ENCODE assay signal across 15 cellular contexts in the genomic region with DNA sequence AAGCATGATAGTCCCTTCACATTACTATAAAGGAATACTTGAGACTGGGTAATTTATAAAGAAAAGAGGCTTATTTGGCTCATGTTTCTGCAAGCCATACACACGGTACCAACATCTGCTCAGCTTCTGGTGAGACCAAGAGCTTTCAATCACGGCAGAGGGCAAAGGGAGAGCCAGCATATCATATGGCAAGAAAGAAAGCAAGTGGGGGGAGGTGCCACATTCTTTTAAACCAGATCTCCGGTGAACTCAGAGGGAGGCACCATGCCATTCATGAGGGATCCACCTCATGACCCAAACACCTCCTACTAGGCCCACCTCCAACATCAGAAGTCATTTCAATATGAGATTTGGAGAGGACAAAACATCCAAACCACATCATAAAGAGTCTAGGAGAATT. TPM values are rescaled to one million over a fixed set of nuclear protein-coding genes. Genes with fewer than 3 reads are reported as not detected.
DNase-seq lines count a peak whose midpoint lies in the region; ATAC-seq and TF ChIP-seq lines count a peak whose summit lies in the region.
"Had no signal": no experiment of that assay in that cellular context is flagged by ENCODE, and none has a peak within 500 bp of the region (broad histone marks: within the 10 kb centered on the region; RNA-seq: fewer than 3 reads in every experiment).

No MANE protein-coding gene starts in this region.

- TF ChIP-seq CTCF in HCT116 (IDR thresholded peaks at IDR 0.05 in 2 of 3, conservative IDR thresholded peaks at IDR 0.05 in 1 of 3; ENCODE audit: borderline replicate concordance in 1 of 3, insufficient read depth in 1 of 3, low read depth in 2 of 3, low read length in 2 of 3), result no peak
- no peak for TF ChIP-seq CTCF in fibroblast of lung (conservative IDR thresholded peaks at IDR 0.05 in 1 of 2, IDR thresholded peaks at IDR 0.05 in 1 of 2; ENCODE audit: low read depth in 1 of 2, low read length in 2 of 2)
- no peak for TF ChIP-seq CTCF in psoas muscle (IDR thresholded peaks at IDR 0.05)
- TF ChIP-seq CTCF in Calu3 (IDR thresholded peaks at IDR 0.05; ENCODE audit: unreplicated experiment), result no peak

- no peak overlapping the region for H3K4me3 Mint-ChIP-seq in Calu3 (ENCODE audit: low read depth, unreplicated experiment)
- H3K4me3 Mint-ChIP-seq in T-cell, result no peak overlapping the region
- H3K4me3 Mint-ChIP-seq: CD4-positive, alpha-beta T cell had no signal

- H3K36me3 Mint-ChIP-seq in Calu3 (ENCODE audit: insufficient read depth, unreplicated experiment), result no peaks in the 10 kb centered on the region
- H3K36me3 Mint-ChIP-seq in T-cell, result peaks cover 26% of the 10 kb centered on the region

- H2AFZ ChIP-seq in HCT116 (ENCODE audit: low read depth, low read length, poor library complexity, severe bottlenecking) (no peak overlapping the region), fibroblast of lung (ENCODE audit: low read length) (no peak overlapping the region)

- no peaks in the 10 kb centered on the region for H3K9me2 ChIP-seq in HCT116 (ENCODE audit: insufficient read depth)

- 23 to 32% (median 29%) methylated on average over 3 of the region's 3 CpGs for WGBS in psoas muscle, 3 donors

- DNase-seq in HCT116 (ENCODE audit: low read depth, low spot score), result no peak
- peak; percentile 96 for DNase-seq in NCI-H82 treated with DMSO at 0.1 percent for 48 hours (lab: John Stamatoyannopoulos, UW; ENCODE audit: unreplicated experiment)
- DNase-seq in fibroblast of lung (ENCODE audit: low read depth in 2 of 2), result peak in 1 of 2 donors; percentile 15
- no peak for DNase-seq in psoas muscle
- DNase-seq in Calu3, result no peak
- DNase-seq in T-cell, result no peak
- DNase-seq in activated CD4-positive, CD25-positive, alpha-beta regulatory T cell treated with anti-CD3 and anti-CD28 coated beads, Interleukin-2, amount 50 U/mL, for 72 hours, result no peak
- DNase-seq in activated gamma-delta T cell treated with Interleukin-2 at 50 U/mL for 16 hours, result no peak
- DNase-seq: activated CD8-positive, alpha-beta memory T cell treated with anti-CD3 and anti-CD28 coated beads for 24 hours; activated naive CD4-positive, alpha-beta T cell; CD4-positive, alpha-beta T cell; hippocampal formation; NCI-H1436 had no signal

- H3K27ac Mint-ChIP-seq in Calu3 (ENCODE audit: unreplicated experiment), result no peak overlapping the region
- no peak overlapping the region for H3K27ac Mint-ChIP-seq in T-cell
- H3K27ac Mint-ChIP-seq: CD4-positive, alpha-beta T cell had no signal

- BruUV-seq in HCT116 (replicated peaks; lab: Mats Ljungman, UMichigan), result no TSS peak
- no TSS peak for BruUV-seq in Calu3 (replicated peaks; lab: Mats Ljungman, UMichigan)

- H3K4me2 ChIP-seq in HCT116 (ENCODE audit: low read length) (0 out of 2 replicates have a peak overlapping the region, but pooled peaks have one; percentile 3), fibroblast of lung (ENCODE audit: extremely low read depth, insufficient read depth, low read length) (peak overlapping the region; percentile 15)

- no peak overlapping the region for H3K4me3 ChIP-seq in HCT116 (replicated peaks in 1 of 2; ENCODE audit: low read depth in 1 of 2, low read length in 2 of 2)
- H3K4me3 ChIP-seq in fibroblast of lung (replicated peaks in 1 of 4; ENCODE audit: control extremely low read depth in 1 of 4, insufficient read depth in 1 of 4, low read depth in 3 of 4, low read length in 4 of 4), result no peak overlapping the region
- no peak overlapping the region for H3K4me3 ChIP-seq in psoas muscle
- H3K4me3 ChIP-seq: suprapubic skin had no signal

- H3K9me3 Mint-ChIP-seq in Calu3 (ENCODE audit: low read depth, unreplicated experiment), result peaks cover under 1% of the 10 kb centered on the region
- H3K9me3 Mint-ChIP-seq in T-cell, result peaks cover 0 to 3% (median 2%) of the 10 kb centered on the region in 3 donors

- POLR2A ChIA-PET in HCT116 (lab: Charles Lee), result interaction anchor here (0.6 kb wide), 1 partner anchor 9 kb away, joined by 3 read pairs; no protein-coding TSS in a partner anchor
- POLR2A ChIA-PET in T-cell (lab: Charles Lee), result no interaction called here

- no peaks in the 10 kb centered on the region for H3K27me3 Mint-ChIP-seq in Calu3 (ENCODE audit: unreplicated experiment)
- no peaks in the 10 kb centered on the region for H3K27me3 Mint-ChIP-seq in T-cell
- H3K27me3 Mint-ChIP-seq: CD4-positive, alpha-beta T cell had no signal

- RAD21 ChIA-PET in HCT116 (lab: Charles Lee; ENCODE audit: low non-redundant PET in 1 of 2, low total read pairs in 2 of 2, uncharacterized antibody in 2 of 2, unreplicated experiment in 2 of 2), result no interaction called here

- TF ChIP-seq RAD21 in HCT116 (IDR thresholded peaks at IDR 0.05; ENCODE audit: low read depth), result no peak

- ATAC-seq in HCT116 (0 out of 2 replicates have a peak, but pooled peaks have one; percentile 11), psoas muscle (peak; percentile 83 to 94 (median 88)), T-cell (replicated peaks in 1 of 4) (no peak)
- ATAC-seq: Right ventricle myocardium inferior had no signal

- H4K20me1 ChIP-seq in HCT116 (ENCODE audit: insufficient read depth) (peaks cover 37% of the 10 kb centered on the region; the same call in 1 of the 2 replicates), fibroblast of lung (ENCODE audit: control insufficient read depth, extremely low read depth, insufficient read depth, low read length) (no peaks in the 10 kb centered on the region)

- H3K27me3 ChIP-seq in HCT116 (ENCODE audit: insufficient read depth, low read length) (no peaks in the 10 kb centered on the region), fibroblast of lung (ENCODE audit: control insufficient read depth, insufficient read depth, low read length) (no peaks in the 10 kb centered on the region), psoas muscle (ENCODE audit: insufficient read depth in 3 of 3, low read length in 2 of 3) (no peaks in the 10 kb centered on the region)
- H3K27me3 ChIP-seq: suprapubic skin had no signal

- peaks cover 99% of the 10 kb centered on the region for H3K79me2 ChIP-seq in HCT116 (ENCODE audit: insufficient read depth, low read length)
- H3K79me2 ChIP-seq in fibroblast of lung (ENCODE audit: control insufficient read depth, insufficient read depth, low read length), result peaks cover 63% of the 10 kb centered on the region

- H3K27ac ChIP-seq in HCT116 (ENCODE audit: low read depth, low read length), result no peak overlapping the region
- no peak overlapping the region for H3K27ac ChIP-seq in fibroblast of lung (ENCODE audit: insufficient read depth, low read length)
- H3K27ac ChIP-seq in psoas muscle, result peak overlapping the region; percentile 59
- H3K27ac ChIP-seq: suprapubic skin had no signal

- CTCF ChIA-PET in HCT116 (lab: Charles Lee), result no interaction called here
- CTCF ChIA-PET in Calu3 (lab: Charles Lee), result no interaction called here
- CTCF ChIA-PET in T-cell (lab: Charles Lee), result no interaction called here

- H3K9me3 ChIP-seq in HCT116 (ENCODE audit: control insufficient read depth in 1 of 2, insufficient read depth in 1 of 2, low read depth in 1 of 2, low read length in 2 of 2), result no peaks in the 10 kb centered on the region
- no peaks in the 10 kb centered on the region for H3K9me3 ChIP-seq in fibroblast of lung (ENCODE audit: control insufficient read depth, insufficient read depth, low read depth, low read length)
- no peaks in the 10 kb centered on the region for H3K9me3 ChIP-seq in psoas muscle
- H3K9me3 ChIP-seq: suprapubic skin had no signal

- H3K36me3 ChIP-seq in HCT116 (ENCODE audit: control insufficient read depth in 1 of 2, insufficient read depth in 2 of 2, low read length in 2 of 2) (no peaks in the 10 kb centered on the region), fibroblast of lung (ENCODE audit: control insufficient read depth, insufficient read depth, low read length) (no peaks in the 10 kb centered on the region), psoas muscle (ENCODE audit: insufficient read depth in 1 of 2, low read depth in 1 of 2) (no peaks in the 10 kb centered on the region)
- H3K36me3 ChIP-seq: suprapubic skin had no signal

- no peak overlapping the region for H3K9ac ChIP-seq in HCT116 (ENCODE audit: low read length)
- H3K9ac ChIP-seq in fibroblast of lung (ENCODE audit: insufficient read depth, low read length), result no peak overlapping the region

- H3K4me1 ChIP-seq in HCT116 (ENCODE audit: control insufficient read depth in 1 of 2, insufficient read depth in 2 of 2, low read length in 2 of 2) (peaks cover 0 to 19% of the 10 kb centered on the region in 2 experiments; a peak in 2 of 4 replicates), fibroblast of lung (ENCODE audit: control insufficient read depth, extremely low read depth, insufficient read depth, low read length) (no peaks in the 10 kb centered on the region), psoas muscle (peaks cover 37% of the 10 kb centered on the region)

- TF ChIP-seq POLR2A in HCT116 (IDR thresholded peaks at IDR 0.05; ENCODE audit: borderline replicate concordance, extremely low read depth, insufficient read depth, insufficient read length), result no peak

- peaks cover 9% of the 10 kb centered on the region for H3K4me1 Mint-ChIP-seq in Calu3 (ENCODE audit: low read depth, unreplicated experiment)
- H3K4me1 Mint-ChIP-seq in T-cell, result peaks cover 44 to 71% (median 50%) of the 10 kb centered on the region in 3 donors

- intact Hi-C loops in HCT116 (cut with micrococcal nuclease), result no loop called here
- intact Hi-C loops in psoas muscle (cut with DNase I), result no loop called here
- intact Hi-C loops in Calu3 (cut with micrococcal nuclease; ENCODE audit: unreplicated experiment), result no loop called here

TF ChIP-seq in HCT116, 20 proteins besides CTCF, POLR2A, EP300 and RAD21:
- no peak for TF ChIP-seq SRF (IDR thresholded peaks at IDR 0.05; ENCODE audit: low read depth)
- no peak for TF ChIP-seq EZH2phosphoT487 (IDR thresholded peaks at IDR 0.05; ENCODE audit: borderline replicate concordance)
- no peak for TF ChIP-seq ELF1 (IDR thresholded peaks at IDR 0.05; ENCODE audit: borderline replicate concordance, low read depth)
- TF ChIP-seq, protein P1, sequence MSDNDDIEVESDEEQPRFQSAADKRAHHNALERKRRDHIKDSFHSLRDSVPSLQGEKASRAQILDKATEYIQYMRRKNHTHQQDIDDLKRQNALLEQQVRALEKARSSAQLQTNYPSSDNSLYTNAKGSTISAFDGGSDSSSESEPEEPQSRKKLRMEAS (IDR thresholded peaks at IDR 0.05), result no peak
- TF ChIP-seq JUND (IDR thresholded peaks at IDR 0.05), result no peak
- TF ChIP-seq, protein P2, sequence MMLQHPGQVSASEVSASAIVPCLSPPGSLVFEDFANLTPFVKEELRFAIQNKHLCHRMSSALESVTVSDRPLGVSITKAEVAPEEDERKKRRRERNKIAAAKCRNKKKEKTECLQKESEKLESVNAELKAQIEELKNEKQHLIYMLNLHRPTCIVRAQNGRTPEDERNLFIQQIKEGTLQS (IDR thresholded peaks at IDR 0.05), result no peak
TF ChIP-seq in HCT116: peak in this region for 0.

RNA-seq across cellular contexts. Expression of gene XPO4, which starts 20.3 kb away (rescaled TPM):
- total RNA-seq in HCT116 (2021; ENCODE audit: unreplicated experiment), result 29.7 TPM
- polyA plus RNA-seq in HCT116 (2012), result 3.6 and 4.8 TPM in 2 replicates
- 14.9 and 17.2 TPM in 2 replicates for total RNA-seq in fibroblast of lung
- polyA plus RNA-seq in fibroblast of lung, result 10.5 and 12.5 TPM in 2 replicates
- 5.5 and 6.5 TPM in 2 replicates for polyA plus RNA-seq in fibroblast of lung (2012)
- 2.7 and 3.9 TPM in 2 replicates for polyA minus RNA-seq in fibroblast of lung (ENCODE audit: low replicate concordance)
- total RNA-seq in psoas muscle, result 10 to 100 TPM; 12.2 to 67.2 (median 31.1) TPM
- polyA plus RNA-seq in psoas muscle, result 1 to 10 TPM; 3.9 to 6.3 (median 5.4) TPM
- 13.6 and 15.9 TPM in 2 replicates for total RNA-seq in Calu3 (2022)
- 10 to 100 TPM; 20.7 to 22.5 (median 22.0) TPM for total RNA-seq in T-cell

Comparison
In these comparisons a context has a peak if more than half of its experiments do, and no peak if none do; other contexts are left out.
1. ATAC-seq: peak in HCT116 (single experiment) and psoas muscle (4 of 4); none in T-cell (0 of 4).